Comparison of ENCODE assay signal across 2 cellular contexts in genomic region chr11:46215208-46215931, GRCh38.
TF ChIP-seq lines count a peak whose summit lies in the region.

No MANE protein-coding gene starts in this region.

TF ChIP-seq in GM23338, 12 proteins besides CTCF, POLR2A, EP300 and RAD21:
- no peak for TF ChIP-seq STAT1 (IDR thresholded peaks at IDR 0.05; ENCODE audit: unreplicated experiment)
- no peak for TF ChIP-seq REST (IDR thresholded peaks at IDR 0.05; ENCODE audit: unreplicated experiment)
- TF ChIP-seq POLR2AphosphoS5 (IDR thresholded peaks at IDR 0.05; ENCODE audit: low read depth), result no peak
- TF ChIP-seq EZH2phosphoT487 (IDR thresholded peaks at IDR 0.05; ENCODE audit: unreplicated experiment), result no peak
- TF ChIP-seq NANOG (IDR thresholded peaks at IDR 0.05; ENCODE audit: borderline replicate concordance), result no peak
- TF ChIP-seq JUNB (IDR thresholded peaks at IDR 0.05; ENCODE audit: unreplicated experiment), result no peak
- TF ChIP-seq, protein P1, sequence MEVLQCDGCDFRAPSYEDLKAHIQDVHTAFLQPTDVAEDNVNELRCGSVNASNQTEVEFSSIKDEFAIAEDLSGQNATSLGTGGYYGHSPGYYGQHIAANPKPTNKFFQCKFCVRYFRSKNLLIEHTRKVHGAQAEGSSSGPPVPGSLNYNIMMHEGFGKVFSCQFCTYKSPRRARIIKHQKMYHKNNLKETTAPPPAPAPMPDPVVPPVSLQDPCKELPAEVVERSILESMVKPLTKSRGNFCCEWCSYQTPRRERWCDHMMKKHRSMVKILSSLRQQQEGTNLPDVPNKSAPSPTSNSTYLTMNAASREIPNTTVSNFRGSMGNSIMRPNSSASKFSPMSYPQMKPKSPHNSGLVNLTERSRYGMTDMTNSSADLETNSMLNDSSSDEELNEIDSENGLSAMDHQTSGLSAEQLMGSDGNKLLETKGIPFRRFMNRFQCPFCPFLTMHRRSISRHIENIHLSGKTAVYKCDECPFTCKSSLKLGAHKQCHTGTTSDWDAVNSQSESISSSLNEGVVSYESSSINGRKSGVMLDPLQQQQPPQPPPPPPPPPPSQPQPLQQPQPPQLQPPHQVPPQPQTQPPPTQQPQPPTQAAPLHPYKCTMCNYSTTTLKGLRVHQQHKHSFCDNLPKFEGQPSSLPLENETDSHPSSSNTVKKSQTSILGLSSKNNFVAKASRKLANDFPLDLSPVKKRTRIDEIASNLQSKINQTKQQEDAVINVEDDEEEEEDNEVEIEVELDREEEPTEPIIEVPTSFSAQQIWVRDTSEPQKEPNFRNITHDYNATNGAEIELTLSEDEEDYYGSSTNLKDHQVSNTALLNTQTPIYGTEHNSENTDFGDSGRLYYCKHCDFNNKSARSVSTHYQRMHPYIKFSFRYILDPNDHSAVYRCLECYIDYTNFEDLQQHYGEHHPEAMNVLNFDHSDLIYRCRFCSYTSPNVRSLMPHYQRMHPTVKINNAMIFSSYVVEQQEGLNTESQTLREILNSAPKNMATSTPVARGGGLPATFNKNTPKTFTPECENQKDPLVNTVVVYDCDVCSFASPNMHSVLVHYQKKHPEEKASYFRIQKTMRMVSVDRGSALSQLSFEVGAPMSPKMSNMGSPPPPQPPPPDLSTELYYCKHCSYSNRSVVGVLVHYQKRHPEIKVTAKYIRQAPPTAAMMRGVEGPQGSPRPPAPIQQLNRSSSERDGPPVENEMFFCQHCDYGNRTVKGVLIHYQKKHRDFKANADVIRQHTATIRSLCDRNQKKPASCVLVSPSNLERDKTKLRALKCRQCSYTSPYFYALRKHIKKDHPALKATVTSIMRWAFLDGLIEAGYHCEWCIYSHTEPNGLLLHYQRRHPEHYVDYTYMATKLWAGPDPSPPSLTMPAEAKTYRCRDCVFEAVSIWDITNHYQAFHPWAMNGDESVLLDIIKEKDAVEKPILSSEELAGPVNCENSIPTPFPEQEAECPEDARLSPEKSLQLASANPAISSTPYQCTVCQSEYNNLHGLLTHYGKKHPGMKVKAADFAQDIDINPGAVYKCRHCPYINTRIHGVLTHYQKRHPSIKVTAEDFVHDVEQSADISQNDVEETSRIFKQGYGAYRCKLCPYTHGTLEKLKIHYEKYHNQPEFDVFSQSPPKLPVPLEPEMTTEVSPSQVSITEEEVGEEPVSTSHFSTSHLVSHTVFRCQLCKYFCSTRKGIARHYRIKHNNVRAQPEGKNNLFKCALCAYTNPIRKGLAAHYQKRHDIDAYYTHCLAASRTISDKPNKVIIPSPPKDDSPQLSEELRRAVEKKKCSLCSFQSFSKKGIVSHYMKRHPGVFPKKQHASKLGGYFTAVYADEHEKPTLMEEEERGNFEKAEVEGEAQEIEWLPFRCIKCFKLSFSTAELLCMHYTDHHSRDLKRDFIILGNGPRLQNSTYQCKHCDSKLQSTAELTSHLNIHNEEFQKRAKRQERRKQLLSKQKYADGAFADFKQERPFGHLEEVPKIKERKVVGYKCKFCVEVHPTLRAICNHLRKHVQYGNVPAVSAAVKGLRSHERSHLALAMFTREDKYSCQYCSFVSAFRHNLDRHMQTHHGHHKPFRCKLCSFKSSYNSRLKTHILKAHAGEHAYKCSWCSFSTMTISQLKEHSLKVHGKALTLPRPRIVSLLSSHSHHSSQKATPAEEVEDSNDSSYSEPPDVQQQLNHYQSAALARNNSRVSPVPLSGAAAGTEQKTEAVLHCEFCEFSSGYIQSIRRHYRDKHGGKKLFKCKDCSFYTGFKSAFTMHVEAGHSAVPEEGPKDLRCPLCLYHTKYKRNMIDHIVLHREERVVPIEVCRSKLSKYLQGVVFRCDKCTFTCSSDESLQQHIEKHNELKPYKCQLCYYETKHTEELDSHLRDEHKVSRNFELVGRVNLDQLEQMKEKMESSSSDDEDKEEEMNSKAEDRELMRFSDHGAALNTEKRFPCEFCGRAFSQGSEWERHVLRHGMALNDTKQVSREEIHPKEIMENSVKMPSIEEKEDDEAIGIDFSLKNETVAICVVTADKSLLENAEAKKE (CRISPR knock-in tag; IDR thresholded peaks at IDR 0.05), result no peak
- TF ChIP-seq ZNF114 (CRISPR knock-in tag; IDR thresholded peaks at IDR 0.05), result no peak
- TF ChIP-seq ZNF331 (CRISPR knock-in tag; IDR thresholded peaks at IDR 0.05; ENCODE audit: low read depth), result no peak
- TF ChIP-seq, protein P2, sequence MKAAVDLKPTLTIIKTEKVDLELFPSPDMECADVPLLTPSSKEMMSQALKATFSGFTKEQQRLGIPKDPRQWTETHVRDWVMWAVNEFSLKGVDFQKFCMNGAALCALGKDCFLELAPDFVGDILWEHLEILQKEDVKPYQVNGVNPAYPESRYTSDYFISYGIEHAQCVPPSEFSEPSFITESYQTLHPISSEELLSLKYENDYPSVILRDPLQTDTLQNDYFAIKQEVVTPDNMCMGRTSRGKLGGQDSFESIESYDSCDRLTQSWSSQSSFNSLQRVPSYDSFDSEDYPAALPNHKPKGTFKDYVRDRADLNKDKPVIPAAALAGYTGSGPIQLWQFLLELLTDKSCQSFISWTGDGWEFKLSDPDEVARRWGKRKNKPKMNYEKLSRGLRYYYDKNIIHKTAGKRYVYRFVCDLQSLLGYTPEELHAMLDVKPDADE (IDR thresholded peaks at IDR 0.05), result no peak
- TF ChIP-seq EZH2 (IDR thresholded peaks at IDR 0.05; ENCODE audit: low read depth, unreplicated experiment), result no peak
- no peak for TF ChIP-seq CREB1 (CRISPR knock-in tag; IDR thresholded peaks at IDR 0.05; ENCODE audit: low read depth)
TF ChIP-seq in GM23338: peak in this region for 0.

TF ChIP-seq in IMR-90, 13 proteins besides CTCF, POLR2A, EP300 and RAD21:
- no peak for TF ChIP-seq MAZ (IDR thresholded peaks at IDR 0.05; ENCODE audit: borderline replicate concordance, low read depth, low read length)
- TF ChIP-seq FOS (IDR thresholded peaks at IDR 0.05; ENCODE audit: low read depth, low read length), result no peak
- TF ChIP-seq MAFK (IDR thresholded peaks at IDR 0.05; ENCODE audit: low read depth, low read length), result no peak
